In genomic region chr3:98522538-98523281, GRCh38 we compare ENCODE assay signal across 8 cellular contexts. TPM values are rescaled to one million over a fixed set of nuclear protein-coding genes. Genes with fewer than 3 reads are reported as not detected.
DNase-seq lines count a peak whose midpoint lies in the region; ATAC-seq and TF ChIP-seq lines count a peak whose summit lies in the region.

CLDND1 (minus strand) TSS chr3:98522902; CDS start chr3:98521424, 1,478 bp downstream.

- H3K4me3 ChIP-seq in GM12864 (ENCODE audit: low read depth, low read length) = peak within 1 kb of the TSS; percentile 67
- peak within 1 kb of the TSS; percentile 90 for H3K4me3 ChIP-seq in ovary
- H3K4me3 ChIP-seq in thyroid gland (replicated peaks in 1 of 3) = peak within 1 kb of the TSS; percentile 26 to 76 (median 65)

- H3K27me3 ChIP-seq in ovary = no peaks in the 10 kb centered on the region
- no peaks in the 10 kb centered on the region for H3K27me3 ChIP-seq in thyroid gland

- no peak for TF ChIP-seq CTCF in GM12864 (IDR thresholded peaks at IDR 0.05; ENCODE audit: low read depth, low read length, missing control alignments)
- TF ChIP-seq CTCF in ovary (IDR thresholded peaks at IDR 0.05) = peak in 1 of 3 donors; percentile 16
- TF ChIP-seq CTCF in thyroid gland (IDR thresholded peaks at IDR 0.05) = no peak

- H3K4me1 ChIP-seq in ovary (ENCODE audit: insufficient read depth) (peaks cover 7% of the 10 kb centered on the region), thyroid gland (peaks cover 11 to 16% of the 10 kb centered on the region in 2 donors)

- H3K9me3 ChIP-seq in ovary (no peaks in the 10 kb centered on the region), thyroid gland (no peaks in the 10 kb centered on the region)

- intact Hi-C loops in Right ventricle myocardium inferior (cut with DNase I) = loop anchor here (2.0 kb wide), 2 partner anchors 70 to 378 kb away; partner anchors contain the start of genes CPOX and DCBLD2
- intact Hi-C loops in ovary (cut with DNase I) = no loop called here
- intact Hi-C loops in thyroid gland (cut with DNase I) = no loop called here

- ATAC-seq in HG02759 (IDR thresholded peaks at IDR 0.05; ENCODE audit: unreplicated experiment) = peak; percentile 89
- peak; percentile 100 for ATAC-seq in Right ventricle myocardium inferior

- TF ChIP-seq EP300 in ovary (IDR thresholded peaks at IDR 0.05) = peak; percentile 2

- peak; percentile 92 for DNase-seq in GM12864 (ENCODE audit: low read depth)
- DNase-seq in NCI-H1417 (lab: John Stamatoyannopoulos, UW) = peak; percentile 96 to 97 (median 97)
- DNase-seq in SW 1271 (lab: John Stamatoyannopoulos, UW) = peak; percentile 89 to 94
- peak; percentile 88 for DNase-seq in activated naive CD8-positive, alpha-beta T cell treated with anti-CD3 and anti-CD28 coated beads, Interleukin-2, amount 50 U/mL, for 16 hours (ENCODE audit: low read depth, low spot score)
- DNase-seq in Right ventricle myocardium inferior (ENCODE audit: missing footprints) = peak; percentile 99
- peak; percentile 97 to 98 (median 97) for DNase-seq in ovary
- DNase-seq in thyroid gland = peak; percentile 96 to 98

- no peaks in the 10 kb centered on the region for H3K36me3 ChIP-seq in ovary
- no peaks in the 10 kb centered on the region for H3K36me3 ChIP-seq in thyroid gland

- H3K27ac ChIP-seq in ovary (peak within 1 kb of the TSS; percentile 91 to 93), thyroid gland (peak within 1 kb of the TSS; percentile 90 to 91 (median 91))

- TF ChIP-seq POLR2A in ovary (IDR thresholded peaks at IDR 0.05) (peak; percentile 89), thyroid gland (IDR thresholded peaks at IDR 0.05) (peak in 1 of 2 donors; percentile 87)

- WGBS in ovary, 3 donors = 0% methylated on average over 43 to 63 of the region's 63 CpGs
- WGBS in thyroid gland, 2 donors = 0% methylated on average over 49 of the region's 63 CpGs

RNA-seq across cellular contexts. Expression of gene CLDND1, which starts in this region (rescaled TPM):
- total RNA-seq in Right ventricle myocardium inferior (67.1 TPM), ovary (100 to 1,000 TPM in 2 of 7 donors, 10 to 100 TPM in 5; 82.5 to 155 (median 93.4) TPM), thyroid gland (100 to 1,000 TPM in 2 of 4 donors, 10 to 100 TPM in 2; 70.2 to 112 (median 91.6) TPM)
- 10 to 100 TPM; 75.3 to 98.9 TPM for polyA plus RNA-seq in ovary

Comparison
In these comparisons a context has a peak if more than half of its experiments do, and no peak if none do; other contexts are left out.
1. Peak in every context shown above with its lines: DNase-seq, ATAC-seq, H3K4me3 ChIP-seq and H3K27ac ChIP-seq.